1 cellular context compared by ENCODE assay signal in the genomic region with DNA sequence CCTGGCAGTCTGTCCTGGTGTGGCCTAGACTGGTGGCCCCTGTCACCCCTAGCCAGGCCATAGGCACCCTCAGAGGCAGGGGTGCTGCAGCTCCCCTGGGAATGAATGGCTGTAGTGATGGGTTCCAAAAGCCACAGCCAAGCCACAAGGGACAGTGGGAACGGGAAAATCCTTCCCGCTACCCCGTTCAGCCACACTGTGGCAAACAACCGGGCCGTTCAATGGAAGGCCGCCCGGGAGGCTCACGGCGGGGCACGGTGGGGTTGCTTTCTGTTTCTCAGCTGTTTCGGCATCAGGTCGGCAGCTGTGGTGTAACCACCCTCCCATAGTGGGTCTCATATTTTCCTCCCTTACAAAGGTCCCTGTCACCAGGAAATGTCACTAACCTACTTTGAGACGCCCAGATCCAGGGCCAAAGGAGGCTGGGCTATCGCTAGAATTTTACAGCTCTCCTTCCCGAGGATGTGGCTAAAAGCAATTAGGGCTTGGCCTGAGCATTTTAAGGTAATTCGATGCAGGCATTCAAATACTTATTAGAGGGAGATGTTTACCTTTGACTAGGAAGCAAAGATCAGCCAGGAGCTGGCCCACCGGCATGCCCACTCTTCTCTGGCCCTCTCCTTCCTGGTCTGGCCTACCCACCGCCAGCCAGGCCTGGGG.
TF ChIP-seq lines count a peak whose summit lies in the region.

No MANE protein-coding gene starts in this region.

TF ChIP-seq in H1, 55 proteins besides CTCF, POLR2A, EP300 and RAD21:
- TF ChIP-seq SIN3A (conservative IDR thresholded peaks at IDR 0.05 in 1 of 2, IDR thresholded peaks at IDR 0.05 in 1 of 2; ENCODE audit: low read depth in 1 of 2, low read length in 2 of 2) (no peak), CBX8 (IDR thresholded peaks at IDR 0.05; ENCODE audit: borderline replicate concordance, low read depth, low read length) (no peak), SAP30 (IDR thresholded peaks at IDR 0.05; ENCODE audit: insufficient read depth, insufficient replicate concordance, low read length) (no peak), ASH2L (IDR thresholded peaks at IDR 0.05; ENCODE audit: low read length) (no peak), JUND (IDR thresholded peaks at IDR 0.05; ENCODE audit: low read length) (no peak), TAF1 (IDR thresholded peaks at IDR 0.05; ENCODE audit: low read depth, low read length) (no peak), SUZ12 (IDR thresholded peaks at IDR 0.05; ENCODE audit: low read length) (no peak), USF2 (IDR thresholded peaks at IDR 0.05; ENCODE audit: low read length) (no peak), RNF2 (IDR thresholded peaks at IDR 0.05; ENCODE audit: borderline replicate concordance, low read depth, low read length, missing control alignments, poor library complexity, severe bottlenecking) (no peak), CEBPB (IDR thresholded peaks at IDR 0.05; ENCODE audit: low read depth, low read length) (no peak), TBP (IDR thresholded peaks at IDR 0.05; ENCODE audit: low read depth, low read length) (no peak), NRF1 (IDR thresholded peaks at IDR 0.05; ENCODE audit: low read depth, low read length) (no peak), GTF2F1 (IDR thresholded peaks at IDR 0.05; ENCODE audit: borderline replicate concordance, low read depth, low read length) (no peak), TCF12 (IDR thresholded peaks at IDR 0.05; ENCODE audit: low read depth, low read length) (no peak), KDM1A (IDR thresholded peaks at IDR 0.05; ENCODE audit: borderline replicate concordance, low read length) (no peak), KDM5A (IDR thresholded peaks at IDR 0.05; ENCODE audit: low read length) (no peak), SP2 (IDR thresholded peaks at IDR 0.05; ENCODE audit: low read length) (no peak), PHF8 (conservative IDR thresholded peaks at IDR 0.05; ENCODE audit: low read depth, low read length) (no peak)
